ENCODE assay signal across 1 cellular context in genomic region chr22:45240810-45241631, GRCh38.
TF ChIP-seq lines count a peak whose summit lies in the region.

Gene KIAA0930, minus strand, starts transcription at chr22:45240894. Its CDS starts 191 bp downstream, at chr22:45240703.

TF ChIP-seq in GM12878, 131 proteins besides CTCF, POLR2A, EP300 and RAD21 (continued from another document):
- TF ChIP-seq PAX8 (IDR thresholded peaks at IDR 0.05) (no peak), FOS (IDR thresholded peaks at IDR 0.05; ENCODE audit: borderline replicate concordance, extremely low read depth, insufficient read length) (no peak), CBX3 (IDR thresholded peaks at IDR 0.05; ENCODE audit: borderline replicate concordance, low read depth) (no peak), NFXL1 (IDR thresholded peaks at IDR 0.05; ENCODE audit: borderline replicate concordance) (no peak), NR2C2 (IDR thresholded peaks at IDR 0.05; ENCODE audit: borderline replicate concordance, control insufficient read depth, insufficient read length, low read depth) (no peak), TBL1XR1 (IDR thresholded peaks at IDR 0.05; ENCODE audit: low read depth, low read length) (no peak), ZBTB11 (CRISPR knock-in tag; IDR thresholded peaks at IDR 0.05) (no peak), RB1 (IDR thresholded peaks at IDR 0.05; ENCODE audit: borderline replicate concordance) (no peak), HDGF (IDR thresholded peaks at IDR 0.05) (peak; percentile 72; the same call in 1 of the 2 replicates), BACH1 (IDR thresholded peaks at IDR 0.05; ENCODE audit: borderline replicate concordance) (no peak), CHD4 (IDR thresholded peaks at IDR 0.05) (no peak), ZNF687 (IDR thresholded peaks at IDR 0.05) (no peak), MLLT1 (IDR thresholded peaks at IDR 0.05) (no peak), ETV6 (conservative IDR thresholded peaks at IDR 0.05 in 1 of 2, IDR thresholded peaks at IDR 0.05 in 1 of 2; ENCODE audit: borderline replicate concordance in 1 of 2, low read depth in 1 of 2) (no peak), POU2F2 (IDR thresholded peaks at IDR 0.05; ENCODE audit: borderline replicate concordance, low read depth, low read length) (no peak), POLR2AphosphoS5 (IDR thresholded peaks at IDR 0.05; ENCODE audit: low read length) (no peak), YBX1 (IDR thresholded peaks at IDR 0.05) (no peak), SRF (IDR thresholded peaks at IDR 0.05; ENCODE audit: low read depth in 2 of 2, low read length in 2 of 2) (no peak), ATF2 (IDR thresholded peaks at IDR 0.05; ENCODE audit: low read length) (no peak)
